In genomic region chr1:66540434-66541032, GRCh38 we compare ENCODE assay signal across 19 cellular contexts. TPM values are rescaled to one million over a fixed set of nuclear protein-coding genes. Genes with fewer than 3 reads are reported as not detected.
DNase-seq lines count a peak whose midpoint lies in the region; ATAC-seq, FAIRE-seq and TF ChIP-seq lines count a peak whose summit lies in the region.
"Had no signal": no experiment of that assay in that cellular context is flagged by ENCODE, and none has a peak within 500 bp of the region (broad histone marks: within the 10 kb centered on the region; RNA-seq: fewer than 3 reads in every experiment).

No MANE protein-coding gene starts in this region.

- H3K36me3 ChIP-seq in H1 (ENCODE audit: control insufficient read depth in 2 of 4, insufficient read depth in 4 of 4, low read length in 3 of 4) (no peaks in the 10 kb centered on the region), mesodermal cell (ENCODE audit: control insufficient read depth, insufficient read depth, low read length) (no peaks in the 10 kb centered on the region)
- H3K36me3 ChIP-seq: prostate gland, uterus had no signal

- H3K56ac ChIP-seq in H1 (replicated peaks; ENCODE audit: insufficient read length, low read depth, low read length) = no peak overlapping the region

- CTCF ChIA-PET in H1 (lab: Charles Lee; ENCODE audit: partially characterized antibody) = interaction anchor here (0.6 to 1.6 kb wide), 4 partner anchors 16 to 514 kb away, joined by 3 to 5 read pairs (median 4); no protein-coding TSS in a partner anchor

- H3K23me2 ChIP-seq in H1 (ENCODE audit: low read depth, low read length) = no peaks in the 10 kb centered on the region; the same call in 1 of the 2 replicates

- no peak for TF ChIP-seq POLR2A in H1 (IDR thresholded peaks at IDR 0.05; ENCODE audit: control extremely low read depth in 1 of 2, low read depth in 2 of 2, low read length in 2 of 2)

- H2BK15ac ChIP-seq in H1 (ENCODE audit: low read length) = no peak overlapping the region

- H3K23ac ChIP-seq in H1 (ENCODE audit: insufficient read length) = no peak overlapping the region

- no peak for TF ChIP-seq CTCF in AG10803 (conservative IDR thresholded peaks at IDR 0.05; ENCODE audit: low read length)
- no peak for TF ChIP-seq CTCF in H1 (IDR thresholded peaks at IDR 0.05; ENCODE audit: control extremely low read depth in 1 of 3, insufficient read depth in 1 of 3, low read depth in 1 of 3, low read length in 3 of 3)

- H3K14ac ChIP-seq in H1 (ENCODE audit: insufficient read length) = no peak overlapping the region

- WGBS in H1 (ENCODE audit: extremely low coverage in 1 of 2, insufficient coverage in 1 of 2, insufficient read length in 1 of 2, insufficient replicate concordance in 2 of 2, low coverage in 1 of 2, low lambda C conversion rate in 2 of 2, missing lambda C conversion rate in 1 of 2), 2 experiments = 79 to 100% methylated on average over 2 to 3 of the region's 3 CpGs
- 66 to 79% methylated on average over 3 of the region's 3 CpGs for WGBS in mesodermal cell (ENCODE audit: insufficient coverage in 2 of 2), 2 experiments

- no peaks in the 10 kb centered on the region; the same call in 1 of the 2 replicates for H3K79me1 ChIP-seq in H1 (ENCODE audit: low read depth, low read length)

- no peak overlapping the region for H4K91ac ChIP-seq in H1 (replicated peaks; ENCODE audit: insufficient read length, low read length)

- no peak for FAIRE-seq in H1 (lab: Jason Lieb, UNC)
- FAIRE-seq: GM12891 had no signal

- H3K27ac ChIP-seq in H1 (ENCODE audit: low read depth, low read length) (no peak overlapping the region), mesodermal cell (ENCODE audit: low read depth, low read length, severe bottlenecking) (peak overlapping the region; percentile 96)
- H3K27ac ChIP-seq: HL-60, prostate gland, uterus had no signal

- H3K79me2 ChIP-seq in H1 (ENCODE audit: control insufficient read depth in 1 of 2, insufficient read depth in 2 of 2, low read length in 2 of 2) = no peaks in the 10 kb centered on the region

- H3K9me3 ChIP-seq in H1 (ENCODE audit: insufficient read depth in 2 of 2, low read depth in 1 of 2, low read length in 1 of 2) (no peaks in the 10 kb centered on the region), mesodermal cell (ENCODE audit: control insufficient read depth, low read length) (no peaks in the 10 kb centered on the region)
- H3K9me3 ChIP-seq: prostate gland, uterus had no signal

- H3K18ac ChIP-seq in H1 (ENCODE audit: extremely low read depth, low read length) = no peak overlapping the region

- no peak overlapping the region for H4K5ac ChIP-seq in H1 (ENCODE audit: insufficient read length, low read depth, low read length)

- H2BK5ac ChIP-seq in H1 (ENCODE audit: low read depth, low read length) = no peak overlapping the region

- no peak overlapping the region for H3K4me3 ChIP-seq in AG10803 (ENCODE audit: low read length)
- H3K4me3 ChIP-seq in H1 (ENCODE audit: extremely low read depth in 1 of 4, insufficient read depth in 2 of 4, low read depth in 3 of 4, low read length in 4 of 4) = no peak overlapping the region
- H3K4me3 ChIP-seq in mesodermal cell (ENCODE audit: extremely low read depth, insufficient read depth, low read length, poor library complexity, severe bottlenecking) = no peak overlapping the region
- H3K4me3 ChIP-seq: prostate gland, uterus had no signal

- H2AK5ac ChIP-seq in H1 (ENCODE audit: low read depth, low read length) = no peak overlapping the region

- no peak overlapping the region for H3K4ac ChIP-seq in H1 (replicated peaks; ENCODE audit: insufficient read length, low read depth, low read length)

- no peak for TF ChIP-seq EP300 in H1 (IDR thresholded peaks at IDR 0.05; ENCODE audit: borderline replicate concordance in 1 of 2, low read depth in 2 of 2, low read length in 2 of 2)

- H3K4me1 ChIP-seq in H1 (replicated peaks in 1 of 4; ENCODE audit: control insufficient read depth in 3 of 4, insufficient read depth in 4 of 4, low read length in 3 of 4) (peaks cover 0 to 7% (median 3%) of the 10 kb centered on the region in 4 experiments; a peak in 4 of 7 replicates), mesodermal cell (ENCODE audit: control insufficient read depth, insufficient read depth, low read length, poor library complexity, severe bottlenecking) (peaks cover 44% of the 10 kb centered on the region)
- H3K4me1 ChIP-seq: prostate gland, uterus had no signal

- TF ChIP-seq RAD21 in H1 (IDR thresholded peaks at IDR 0.05 in 1 of 2, conservative IDR thresholded peaks at IDR 0.05 in 1 of 2; ENCODE audit: low read depth in 2 of 2, low read length in 2 of 2) = no peak

- no peak overlapping the region for H2AFZ ChIP-seq in H1 (ENCODE audit: low read length)

- POLR2A ChIA-PET in H1 (lab: Charles Lee; ENCODE audit: partially characterized antibody) = no interaction called here

- H4K8ac ChIP-seq in H1 (ENCODE audit: extremely low read depth, insufficient read depth, low read length) = no peak overlapping the region

- no peak overlapping the region for H2BK20ac ChIP-seq in H1 (ENCODE audit: low read length)

- H3K27me3 ChIP-seq in H1 (replicated peaks in 1 of 4; ENCODE audit: control insufficient read depth in 3 of 4, extremely low read depth in 1 of 4, insufficient read depth in 3 of 4, low read length in 3 of 4) = no peaks in the 10 kb centered on the region
- H3K27me3 ChIP-seq: uterus had no signal

- ATAC-seq in HG02588 (IDR thresholded peaks at IDR 0.05; ENCODE audit: unreplicated experiment) = no peak
- no peak for ATAC-seq in HG03442 (IDR thresholded peaks at IDR 0.05; ENCODE audit: unreplicated experiment)
- no peak for ATAC-seq in GM18870 (IDR thresholded peaks at IDR 0.05; ENCODE audit: unreplicated experiment)
- ATAC-seq: activated T-helper 17 cell treated with anti-CD3 and anti-CD28 coated beads, Interleukin-2, amount 50 U/mL, for 72 hours had no signal

- no peaks in the 10 kb centered on the region for H4K20me1 ChIP-seq in H1 (replicated peaks in 1 of 2; ENCODE audit: control insufficient read depth in 1 of 2, insufficient read depth in 2 of 2, low read length in 2 of 2)

- no peak overlapping the region for H3K4me2 ChIP-seq in H1 (ENCODE audit: insufficient read depth in 1 of 2, low read depth in 2 of 2, low read length in 2 of 2)

- DNase-seq in AG10803 (ENCODE audit: low read depth) = peak; percentile 90
- peak; percentile 67 for DNase-seq in NCI-H226
- DNase-seq in H1 (ENCODE audit: low read depth in 1 of 2, low spot score in 2 of 2) = no peak
- DNase-seq in amniotic stem cell (lab: John Stamatoyannopoulos, UW) = no peak
- DNase-seq: activated CD4-positive, alpha-beta T cell treated with anti-CD3 and anti-CD28 coated beads, Interleukin-2, amount 10 ng/mL, durations not matched to agents 7 days and 5 days; MM.1S; NCI-H2227 treated with DMSO at 0.1 percent for 48 hours; OCI-M1; stimulated activated CD4-positive, alpha-beta T cell treated with anti-CD3 and anti-CD28 coated beads, Interleukin-1b, Interleukin-23, amount 100 ng/mL, for 48 hours; T-helper 1 cell; uterus had no signal

- H3K9ac ChIP-seq in H1 (replicated peaks in 1 of 4; ENCODE audit: extremely low read depth in 1 of 4, low read depth in 3 of 4, low read length in 3 of 4) = no peak overlapping the region

- H2BK120ac ChIP-seq in H1 (replicated peaks; ENCODE audit: low read depth, low read length) = no peak overlapping the region

- no peak overlapping the region for H2BK12ac ChIP-seq in H1 (ENCODE audit: low read depth, low read length)

TF ChIP-seq in H1, 55 proteins besides CTCF, POLR2A, EP300 and RAD21:
- TF ChIP-seq TEAD4 (IDR thresholded peaks at IDR 0.05; ENCODE audit: low read depth, low read length) (peak; percentile 32; the same call in 1 of the 2 replicates), SIRT6 (IDR thresholded peaks at IDR 0.05; ENCODE audit: low read length) (no peak), TAF1 (IDR thresholded peaks at IDR 0.05; ENCODE audit: low read depth, low read length) (no peak)

RNA-seq across cellular contexts. Expression of gene SGIP1, which starts 6.6 kb away (rescaled TPM):
- total RNA-seq in H1 (2021; fragmentation: NEBNext Ultra II Directional; extraction: Animal tissue kit (Norgen Biotek cat#: 25700)) = 2.0 and 2.1 TPM in 2 replicates
- polyA plus RNA-seq in H1 (2011; rRNA removed) = 1.2 and 1.4 TPM in 2 replicates
- polyA plus RNA-seq in H1 (2011; cell fraction: cytosol; rRNA removed) = 1.3 TPM
- 2.2 TPM for polyA plus RNA-seq in H1 (2011; cell fraction: nucleus; rRNA removed)
- 0.84 to 1.9 TPM (median 1.6 TPM) in 4 replicates for polyA plus RNA-seq in H1 (2012, experiment 1 of 2)
- polyA plus RNA-seq in H1 (2012, experiment 2 of 2) = 0.12 TPM
- polyA plus RNA-seq in H1 (2013, experiment 1 of 2) = 3.0 TPM
- 2.9 TPM for polyA plus RNA-seq in H1 (2013, experiment 2 of 2)
- 1.8 and 4.0 TPM in 2 replicates for polyA minus RNA-seq in H1 (2011; rRNA and poly(A)+ RNA removed)
- polyA minus RNA-seq in H1 (2011; cell fraction: cytosol; rRNA and poly(A)+ RNA removed) = not detected
- 10.0 TPM for polyA minus RNA-seq in H1 (2011; cell fraction: nucleus; rRNA and poly(A)+ RNA removed)
- polyA plus RNA-seq in mesodermal cell (2013, experiment 1 of 2) = 12.6 TPM
- polyA plus RNA-seq in mesodermal cell (2013, experiment 2 of 2) = 10.7 TPM
- total RNA-seq: activated CD4-positive, alpha-beta T cell treated with anti-CD3 and anti-CD28 coated beads, Interleukin-2, amount 10 ng/mL, durations not matched to agents 7 days and 5 days; activated T-helper 17 cell treated with anti-CD3 and anti-CD28 coated beads, Interleukin-2, amount 50 U/mL, for 72 hours had no signal

Comparison
In these comparisons a context has a peak if more than half of its experiments do, and no peak if none do; other contexts are left out.
1. DNase-seq: peak in AG10803 (single experiment) and NCI-H226 (single experiment); none in H1 (0 of 2) and amniotic stem cell (single experiment).